In genomic region chr6:151451950-151452749, GRCh38 we compare ENCODE assay signal across 8 cellular contexts. TPM values are rescaled to one million over a fixed set of nuclear protein-coding genes. Genes with fewer than 3 reads are reported as not detected.
A peak's percentile ranks its signal among the peaks of the same experiment; 100 is the strongest.
DNase-seq lines count a peak whose midpoint lies in the region; ATAC-seq, FAIRE-seq and TF ChIP-seq lines count a peak whose summit lies in the region.

TSS of gene RMND1 (minus strand) at chr6:151452126. CDS start at chr6:151445811, 6,315 bp downstream.

- DNase-seq in AG10803 (ENCODE audit: low read depth): peak; percentile 100
- DNase-seq in NCI-H460 (ENCODE audit: extremely low read depth, low read depth): peak; percentile 99
- peak; percentile 99 for DNase-seq in activated CD4-positive, CD25-positive, alpha-beta regulatory T cell treated with anti-CD3 and anti-CD28 coated beads, Interleukin-2, amount 50 U/mL, for 72 hours
- DNase-seq in cerebellar nuclear complex (lab: John Stamatoyannopoulos, UW): peak; percentile 94 to 95
- peak; percentile 99 for DNase-seq in stimulated activated CD4-positive, alpha-beta T cell treated with anti-CD3 and anti-CD28 coated beads, Interleukin-12 subunit alpha, Interleukin-12 subunit beta, amount 100 ng/mL, for 4 hours

- H3K4me3 ChIP-seq in AG10803 (ENCODE audit: low read length): peak within 1 kb of the TSS; percentile 96

- TF ChIP-seq CTCF in AG10803 (conservative IDR thresholded peaks at IDR 0.05; ENCODE audit: low read length): no peak

- FAIRE-seq in islet of Langerhans (lab: Jason Lieb, UNC): peak; percentile 90

- peak; percentile 96 for ATAC-seq in GM19043 (IDR thresholded peaks at IDR 0.05; ENCODE audit: low read depth, unreplicated experiment)
- ATAC-seq in HG03378 (IDR thresholded peaks at IDR 0.05; ENCODE audit: unreplicated experiment): peak; percentile 93

RNA-seq across cellular contexts. Expression of gene RMND1, which starts in this region (rescaled TPM):
- 19.7 and 27.4 TPM in 2 replicates for total RNA-seq in NCI-H460 (2014; rRNA removed; shearing (Covaris generic))
- 7.5 and 12.9 TPM in 2 replicates for polyA plus RNA-seq in NCI-H460 (2014; cell fraction: nucleus; rRNA removed)

Comparison
In these comparisons a context has a peak if more than half of its experiments do, and no peak if none do; other contexts are left out.
1. Peak in every context shown above with its lines: DNase-seq, ATAC-seq and H3K4me3 ChIP-seq.